9 cellular contexts compared by ENCODE assay signal in genomic region chr14:53412819-53413664, GRCh38.
DNase-seq lines count a peak whose midpoint lies in the region; ATAC-seq and TF ChIP-seq lines count a peak whose summit lies in the region.
"Had no signal": no experiment of that assay in that cellular context is flagged by ENCODE, and none has a peak within 500 bp of the region (broad histone marks: within the 10 kb centered on the region; RNA-seq: fewer than 3 reads in every experiment).

No MANE protein-coding gene starts in this region.

- H2AFZ ChIP-seq in PC-9: no peak overlapping the region

- no peak overlapping the region for H3K4me2 ChIP-seq in PC-9

- H3K36me3 ChIP-seq in PC-9 (ENCODE audit: low read depth): no peaks in the 10 kb centered on the region

- DNase-seq in AG09309 (ENCODE audit: low read depth): no peak
- no peak for DNase-seq in GM13976 (ENCODE audit: low spot score)
- DNase-seq in PC-9: no peak
- DNase-seq in fibroblast of villous mesenchyme (ENCODE audit: low read depth): no peak
- no peak for DNase-seq in NCI-H774 (lab: John Stamatoyannopoulos, UW)
- DNase-seq in stimulated activated CD4-positive, alpha-beta T cell treated with anti-CD3 and anti-CD28 coated beads, Interleukin-4, amount 100 ng/mL, for 1 hour: no peak
- no peak for DNase-seq in NCI-H1436 treated with DMSO at 0.1 percent for 48 hours (lab: John Stamatoyannopoulos, UW)
- DNase-seq: activated T-cell treated with anti-CD3 and anti-CD28 coated beads, Interleukin-2, amount 50 U/mL, for 72 hours had no signal

- CTCF ChIA-PET in PC-9 (lab: Charles Lee): no interaction called here

- no TSS peak for BruUV-seq in PC-9 (replicated peaks; lab: Mats Ljungman, UMichigan)

- POLR2A ChIA-PET in PC-9 (lab: Charles Lee; ENCODE audit: unreplicated experiment): no interaction called here

- H4K20me1 ChIP-seq in PC-9 (ENCODE audit: insufficient read depth): no peaks in the 10 kb centered on the region

- no peak overlapping the region for H3K4me3 ChIP-seq in AG09309 (ENCODE audit: control insufficient read depth, low read depth, low read length)
- no peak overlapping the region for H3K4me3 ChIP-seq in PC-9
- no peak overlapping the region for H3K4me3 ChIP-seq in fibroblast of villous mesenchyme (ENCODE audit: low read depth, low read length)

- H3K9me2 ChIP-seq in PC-9 (ENCODE audit: insufficient read depth): no peaks in the 10 kb centered on the region

- H3K27ac ChIP-seq in PC-9: no peak overlapping the region

- H3K4me1 ChIP-seq in PC-9 (replicated peaks; ENCODE audit: insufficient read depth): no peaks in the 10 kb centered on the region

- H3F3A ChIP-seq in PC-9 (ENCODE audit: insufficient read depth, low read depth): no peaks in the 10 kb centered on the region

- no peaks in the 10 kb centered on the region for H3K27me3 ChIP-seq in PC-9 (ENCODE audit: insufficient read depth, low read depth)

- TF ChIP-seq CTCF in AG09309 (IDR thresholded peaks at IDR 0.05; ENCODE audit: control insufficient read depth, insufficient read depth, low read depth, low read length, missing control alignments) (peak; percentile 59), GM13976 (IDR thresholded peaks at IDR 0.05; ENCODE audit: borderline replicate concordance, control extremely low read depth, extremely low read depth, insufficient read depth, missing control alignments) (peak; percentile 18), PC-9 (conservative IDR thresholded peaks at IDR 0.05) (peak; percentile 59; the same call in 1 of the 2 replicates), fibroblast of villous mesenchyme (IDR thresholded peaks at IDR 0.05; ENCODE audit: insufficient read depth, low read depth, low read length) (peak; percentile 59)

- in situ Hi-C loops in GM13976 (cut with MboI; ENCODE audit: low sequenced_read_pairs, unreplicated experiment): loop anchor here (25.0 kb wide), 1 partner anchor 924 kb away; no protein-coding TSS in a partner anchor

- no peaks in the 10 kb centered on the region for H3K79me2 ChIP-seq in PC-9 (ENCODE audit: low read depth)

- ATAC-seq in HG03097 (IDR thresholded peaks at IDR 0.05; ENCODE audit: low FRiP score, unreplicated experiment): no peak
- ATAC-seq: activated T-cell treated with anti-CD3 and anti-CD28 coated beads, Interleukin-2, amount 50 U/mL, for 72 hours had no signal

- intact Hi-C loops in PC-9 (cut with micrococcal nuclease; ENCODE audit: unreplicated experiment): no loop called here

- no peaks in the 10 kb centered on the region for H3K9me3 ChIP-seq in PC-9 (ENCODE audit: insufficient read depth, low read depth)
